Comparison of ENCODE assay signal across 8 cellular contexts in the genomic region with DNA sequence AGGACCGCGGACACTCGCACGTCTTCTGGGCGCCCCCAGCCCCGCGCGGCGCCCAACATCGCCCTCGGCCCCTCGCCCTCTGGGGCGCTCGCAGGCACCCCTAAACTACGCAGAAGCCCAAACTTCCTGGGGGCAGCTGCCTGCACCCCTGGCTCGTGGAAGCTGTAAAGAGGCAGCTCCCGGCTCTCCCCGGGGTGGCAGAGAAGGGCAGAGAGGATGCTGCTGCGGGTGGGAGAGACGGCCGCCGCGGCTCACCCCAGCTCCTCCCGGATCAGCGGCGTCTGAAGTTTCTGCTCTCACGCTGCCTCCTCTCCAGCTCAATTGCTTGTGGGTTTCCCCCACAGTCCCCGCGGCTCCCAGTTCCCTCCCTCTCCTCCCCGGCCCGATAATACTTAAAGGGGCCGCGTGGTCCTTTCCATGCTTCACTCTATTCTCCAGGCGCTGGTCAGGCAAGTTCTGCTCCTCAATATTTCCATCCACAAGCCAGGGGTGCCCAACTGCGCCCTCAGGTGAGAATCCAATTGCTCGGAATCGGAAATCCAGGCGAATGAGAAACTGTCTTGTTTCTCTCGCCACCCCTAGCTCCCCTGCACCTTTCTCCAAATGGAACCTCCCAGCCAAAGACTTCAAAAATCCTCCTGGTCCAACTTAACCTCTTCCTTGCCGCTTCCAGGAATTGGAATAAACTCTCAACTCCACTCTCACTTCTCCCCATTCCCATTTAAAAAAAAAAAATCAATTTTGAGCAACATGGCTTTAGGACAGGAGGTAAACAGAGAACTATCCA.
DNase-seq lines count a peak whose midpoint lies in the region; ATAC-seq and TF ChIP-seq lines count a peak whose summit lies in the region.

No MANE protein-coding gene starts in this region.

- peak overlapping the region; percentile 52 for H3K4me3 ChIP-seq in right cardiac atrium (ENCODE audit: low read length)

- ATAC-seq in HG03103 (IDR thresholded peaks at IDR 0.05; ENCODE audit: low read depth, unreplicated experiment) (peak; percentile 56), right cardiac atrium (peak; percentile 96), HG03280 (IDR thresholded peaks at IDR 0.05; ENCODE audit: unreplicated experiment) (no peak)

- WGBS in right cardiac atrium, result 1% methylated on average over 40 of the region's 40 CpGs

- H3K27ac ChIP-seq in right cardiac atrium (ENCODE audit: low read length), result peak overlapping the region; percentile 71

- no peaks in the 10 kb centered on the region for H3K9me3 ChIP-seq in right cardiac atrium (ENCODE audit: control insufficient read depth, low read length)

- intact Hi-C loops in right cardiac atrium (cut with DNase I), result no loop called here
- intact Hi-C loops in posterior cingulate gyrus (cut with DNase I), result loop anchor here (5.0 to 10.0 kb wide), 2 partner anchors 135 to 357 kb away; no protein-coding TSS in a partner anchor

- no peak for TF ChIP-seq CTCF in GM10266 (IDR thresholded peaks at IDR 0.05; ENCODE audit: control insufficient read depth, insufficient read depth, low read depth, missing control alignments)

- no peaks in the 10 kb centered on the region for H3K4me1 ChIP-seq in right cardiac atrium (ENCODE audit: control insufficient read depth, insufficient read depth, low read length)

- DNase-seq in GM10266 (ENCODE audit: extremely low spot score), result peak; percentile 67
- peak; percentile 91 for DNase-seq in NCI-H748 (lab: John Stamatoyannopoulos, UW; ENCODE audit: unreplicated experiment)
- peak; percentile 96 for DNase-seq in astrocyte of the hippocampus (ENCODE audit: low read depth, low spot score)
- DNase-seq in right cardiac atrium, result peak; percentile 86 to 90 (median 88)
- peak; percentile 77 to 97 (median 82) for DNase-seq in posterior cingulate gyrus
- no peak for DNase-seq in GDM1 (lab: John Stamatoyannopoulos, UW)

- H3K27me3 ChIP-seq in right cardiac atrium (ENCODE audit: control insufficient read depth, insufficient read depth), result no peaks in the 10 kb centered on the region
